7 cellular contexts compared by ENCODE assay signal in the genomic region with DNA sequence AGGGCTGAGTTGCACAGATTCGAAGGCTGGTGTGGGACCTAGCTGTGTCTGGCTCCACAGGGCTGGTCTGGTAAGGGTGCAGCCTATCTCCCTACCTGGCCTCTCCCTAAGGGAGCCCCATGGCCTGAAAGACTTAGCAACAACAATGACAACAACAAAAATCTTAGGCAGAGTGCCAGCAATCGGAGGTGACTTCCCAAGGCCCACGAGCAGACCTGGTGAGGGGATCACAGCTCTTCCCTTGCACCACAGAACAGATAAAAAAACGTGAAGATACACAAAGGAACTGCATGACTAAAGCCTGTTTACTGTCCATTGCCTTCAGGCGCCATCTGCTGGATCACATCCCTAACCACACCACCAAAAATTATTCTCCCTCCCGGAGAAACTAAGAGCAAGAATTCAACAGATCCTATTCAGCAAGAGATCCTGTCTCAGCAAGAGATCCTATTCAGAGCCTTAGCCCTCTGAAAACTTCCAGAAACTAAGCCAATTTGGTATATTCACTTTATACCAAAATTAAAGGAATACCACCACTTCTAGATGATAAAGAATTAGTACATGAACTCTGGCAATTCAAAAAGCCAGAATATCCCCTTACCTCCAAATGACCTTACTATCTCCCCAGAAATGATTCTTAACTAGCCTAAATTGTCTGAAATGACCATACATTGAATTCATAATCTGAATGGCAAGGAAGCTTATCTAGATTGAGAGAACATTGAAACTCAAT. TPM values are rescaled to one million over a fixed set of nuclear protein-coding genes. Genes with fewer than 3 reads are reported as not detected.
DNase-seq lines count a peak whose midpoint lies in the region; ATAC-seq, FAIRE-seq and TF ChIP-seq lines count a peak whose summit lies in the region.

No MANE protein-coding gene starts in this region.

- no peak for FAIRE-seq in HTR-8/SVneo (lab: Jason Lieb, UNC)

- peak; percentile 68 for ATAC-seq in GM21528 (IDR thresholded peaks at IDR 0.05; ENCODE audit: low FRiP score, unreplicated experiment)

- H2AFZ ChIP-seq in hepatocyte (peak overlapping the region; percentile 54), smooth muscle cell (ENCODE audit: low read depth) (peak overlapping the region; percentile 65)

- H3K36me3 ChIP-seq in GM06990 (ENCODE audit: control insufficient read depth, insufficient read depth, low read length), result no peaks in the 10 kb centered on the region
- H3K36me3 ChIP-seq in hepatocyte (replicated peaks; ENCODE audit: insufficient read depth, low read depth), result no peaks in the 10 kb centered on the region
- no peaks in the 10 kb centered on the region for H3K36me3 ChIP-seq in smooth muscle cell (ENCODE audit: low read depth)

- H3K27me3 ChIP-seq in GM06990 (replicated peaks; ENCODE audit: control insufficient read depth, insufficient read depth, low read length) (no peaks in the 10 kb centered on the region), hepatocyte (peaks cover 19% of the 10 kb centered on the region), smooth muscle cell (ENCODE audit: low read depth) (no peaks in the 10 kb centered on the region)

- H3K9ac ChIP-seq in smooth muscle cell (ENCODE audit: low read depth), result no peak overlapping the region

- H3K9me3 ChIP-seq in hepatocyte (ENCODE audit: low read depth) (no peaks in the 10 kb centered on the region), smooth muscle cell (replicated peaks; ENCODE audit: low read depth) (no peaks in the 10 kb centered on the region)

- 17% methylated on average over 6 of the region's 6 CpGs for WGBS in hepatocyte (ENCODE audit: low lambda C conversion rate, missing lambda C conversion rate)
- WGBS in smooth muscle cell (ENCODE audit: low lambda C conversion rate), result 12% methylated on average over 6 of the region's 6 CpGs

- DNase-seq in GM06990 (ENCODE audit: extremely low read depth, insufficient read length) (peak; percentile 26), HTR-8/SVneo (ENCODE audit: insufficient read length, low spot score) (peak; percentile 22), SK-MEL-5 (ENCODE audit: low read depth, low spot score) (peak; percentile 74), anterior cingulate cortex (lab: John Stamatoyannopoulos, UW) (peak in 41 of 58 donors; percentile 1 to 50 (median 16)), hepatocyte (ENCODE audit: low spot score) (peak; percentile 71), smooth muscle cell (lab: John Stamatoyannopoulos, UW; ENCODE audit: unreplicated experiment) (no peak)

- in situ Hi-C loops in SK-MEL-5 (cut with HindIII; ENCODE audit: low pct_unique_long_range_greater_than_20kb, low sequenced_read_pairs), result no loop called here

- TF ChIP-seq CTCF in GM06990 (IDR thresholded peaks at IDR 0.05; ENCODE audit: insufficient read depth, low read length, poor library complexity, severe bottlenecking), result peak; percentile 80
- TF ChIP-seq CTCF in hepatocyte (IDR thresholded peaks at IDR 0.05; ENCODE audit: poor library complexity), result peak; percentile 75
- peak; percentile 62 for TF ChIP-seq CTCF in smooth muscle cell (IDR thresholded peaks at IDR 0.05; ENCODE audit: borderline replicate concordance, insufficient read depth, poor library complexity, severe bottlenecking)

- H3K4me3 ChIP-seq in GM06990 (replicated peaks; ENCODE audit: low read depth, low read length) (no peak overlapping the region), hepatocyte (no peak overlapping the region), smooth muscle cell (no peak overlapping the region)

- H3K27ac ChIP-seq in hepatocyte (no peak overlapping the region), smooth muscle cell (ENCODE audit: low read depth) (no peak overlapping the region)

- H4K20me1 ChIP-seq in hepatocyte (ENCODE audit: insufficient read depth, poor library complexity, severe bottlenecking) (no peaks in the 10 kb centered on the region), smooth muscle cell (ENCODE audit: low read depth) (no peaks in the 10 kb centered on the region)

- H3K79me2 ChIP-seq in hepatocyte (no peaks in the 10 kb centered on the region), smooth muscle cell (ENCODE audit: low read depth) (no peaks in the 10 kb centered on the region)

- H3F3A ChIP-seq in smooth muscle cell (ENCODE audit: low read depth), result no peaks in the 10 kb centered on the region

- H3K9me2 ChIP-seq in hepatocyte (replicated peaks; ENCODE audit: insufficient read depth), result no peaks in the 10 kb centered on the region

- H3K4me1 ChIP-seq in hepatocyte (ENCODE audit: insufficient read depth) (no peaks in the 10 kb centered on the region), smooth muscle cell (ENCODE audit: low read depth) (no peaks in the 10 kb centered on the region)

- H3K4me2 ChIP-seq in hepatocyte (peak overlapping the region; percentile 34), smooth muscle cell (no peak overlapping the region)

RNA-seq across cellular contexts. Expression of a gene that starts 24.1 kb away (rescaled TPM):
- total RNA-seq in SK-MEL-5 (2014; rRNA removed; shearing (Covaris generic)), result not detected in 2 replicates
- polyA plus RNA-seq in SK-MEL-5 (2015; cell fraction: cytosol; rRNA removed), result not detected in 2 replicates
- not detected in 2 replicates for polyA plus RNA-seq in SK-MEL-5 (2015; cell fraction: nucleus; rRNA removed)
- total RNA-seq in hepatocyte (not detected in 2 replicates), smooth muscle cell (not detected in 2 replicates)
- polyA plus RNA-seq in hepatocyte (not detected in 2 replicates), smooth muscle cell (not detected in 2 replicates)

RNA-seq across cellular contexts. Expression of a gene that starts 47.3 kb away (rescaled TPM):
- not detected in 2 replicates for total RNA-seq in SK-MEL-5 (2014; rRNA removed; shearing (Covaris generic))
- not detected in 2 replicates for polyA plus RNA-seq in SK-MEL-5 (2015; cell fraction: cytosol; rRNA removed)
- polyA plus RNA-seq in SK-MEL-5 (2015; cell fraction: nucleus; rRNA removed), result not detected in 2 replicates
- total RNA-seq in hepatocyte, result not detected in 2 replicates
- polyA plus RNA-seq in hepatocyte, result not detected in 2 replicates
- total RNA-seq in smooth muscle cell, result not detected in 2 replicates
- polyA plus RNA-seq in smooth muscle cell, result not detected in 2 replicates
